8 cellular contexts compared by ENCODE assay signal in the genomic region with DNA sequence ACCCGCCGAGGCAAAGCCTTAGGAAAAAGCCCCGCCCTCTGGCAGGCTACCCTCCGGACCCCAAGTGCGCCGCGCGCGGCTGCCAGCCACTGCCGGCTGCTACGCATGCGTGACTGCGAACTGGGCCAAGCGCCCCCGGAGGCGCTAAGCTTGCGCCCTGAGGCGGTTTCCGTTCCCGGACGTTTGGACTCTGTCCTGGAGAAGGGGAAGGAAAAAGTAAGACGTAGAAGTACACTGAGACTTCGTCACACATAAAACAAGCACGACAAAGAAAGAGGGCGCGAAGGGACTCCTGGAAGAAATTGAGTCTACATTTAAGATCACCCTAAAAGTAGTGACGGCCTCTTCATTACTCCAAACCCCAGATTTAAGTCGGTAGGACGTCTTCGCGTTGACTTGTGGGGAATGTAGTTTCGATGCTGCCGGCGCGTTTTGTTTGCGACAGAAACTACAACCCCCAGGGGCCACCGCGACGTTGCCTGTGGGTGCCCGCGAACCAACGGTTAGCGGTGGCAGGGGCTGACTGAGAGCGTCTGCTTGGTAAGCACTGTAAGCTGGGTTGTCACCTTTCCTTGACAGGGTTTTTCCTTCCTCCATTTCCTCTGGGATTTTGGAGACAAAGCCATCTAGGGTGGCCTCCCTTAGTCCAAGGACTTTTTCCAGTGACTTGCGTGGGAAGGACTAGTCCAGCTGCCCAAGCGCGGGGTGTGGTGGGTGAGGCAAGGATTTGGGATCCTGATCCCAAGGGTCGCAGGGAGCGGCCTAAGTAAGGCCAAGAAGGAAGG. TPM values are rescaled to one million over a fixed set of nuclear protein-coding genes. Genes with fewer than 3 reads are reported as not detected.
A peak's percentile ranks its signal among the peaks of the same experiment; 100 is the strongest.
DNase-seq lines count a peak whose midpoint lies in the region; ATAC-seq and TF ChIP-seq lines count a peak whose summit lies in the region.

A gene (plus strand): TSS at position 472 of the 785 bp plus-strand sequence. CDS start 49,715 bp downstream, outside the sequence.

- no peaks in the 10 kb centered on the region for H3K9me3 Mint-ChIP-seq in effector memory CD8-positive, alpha-beta T cell

- H3K27ac Mint-ChIP-seq in effector memory CD8-positive, alpha-beta T cell, result peak within 1 kb of the TSS; percentile 98

- peaks cover 31 to 58% of the 10 kb centered on the region in 2 donors for H3K4me1 Mint-ChIP-seq in effector memory CD8-positive, alpha-beta T cell (ENCODE audit: low read depth in 2 of 2)

- H3K4me3 Mint-ChIP-seq in effector memory CD8-positive, alpha-beta T cell, result peak within 1 kb of the TSS; percentile 91 to 94

- DNase-seq in COLO829 (ENCODE audit: low spot score), result peak; percentile 92
- peak; percentile 86 for DNase-seq in GM20000 (ENCODE audit: low spot score)
- peak; percentile 97 for DNase-seq in HT-29 (ENCODE audit: low spot score)
- peak; percentile 94 for DNase-seq in NOMO-1 treated with dmso at 0.1 percent for 144 hours (lab: John Stamatoyannopoulos, UW; ENCODE audit: unreplicated experiment)
- peak; percentile 86 to 93 (median 93) for DNase-seq in activated CD8-positive, alpha-beta memory T cell treated with anti-CD3 and anti-CD28 coated beads for 48 hours (ENCODE audit: low read depth in 2 of 3, low spot score in 2 of 3)
- peak; percentile 93 to 97 (median 94) for DNase-seq in effector memory CD8-positive, alpha-beta T cell
- peak; percentile 98 for DNase-seq in medulla oblongata (ENCODE audit: extremely low spot score)
- peak; percentile 89 for DNase-seq in stimulated activated CD8-positive, alpha-beta memory T cell treated with anti-CD3 and anti-CD28 coated beads, Interleukin-12 subunit alpha, Interleukin-12 subunit beta, amount 100 ng/mL, for 1 hour (ENCODE audit: low read depth)

- no peak for TF ChIP-seq CTCF in GM20000 (IDR thresholded peaks at IDR 0.05; ENCODE audit: extremely low read depth, missing control alignments)

- H3K36me3 Mint-ChIP-seq in effector memory CD8-positive, alpha-beta T cell (ENCODE audit: insufficient read depth), result peaks cover 10% of the 10 kb centered on the region

- ATAC-seq in effector memory CD8-positive, alpha-beta T cell (replicated peaks), result peak; percentile 75

- no peaks in the 10 kb centered on the region for H3K27me3 Mint-ChIP-seq in effector memory CD8-positive, alpha-beta T cell

RNA-seq across cellular contexts. Expression of the gene that starts here (rescaled TPM):
- total RNA-seq in HT-29 (2014; rRNA removed; shearing (Covaris generic)), result 6.5 and 8.7 TPM in 2 replicates

Comparison
In these comparisons a context has a peak if more than half of its experiments do, and no peak if none do; other contexts are left out.
1. Peak in every context shown above with its lines: DNase-seq and ATAC-seq.